In the genomic region with DNA sequence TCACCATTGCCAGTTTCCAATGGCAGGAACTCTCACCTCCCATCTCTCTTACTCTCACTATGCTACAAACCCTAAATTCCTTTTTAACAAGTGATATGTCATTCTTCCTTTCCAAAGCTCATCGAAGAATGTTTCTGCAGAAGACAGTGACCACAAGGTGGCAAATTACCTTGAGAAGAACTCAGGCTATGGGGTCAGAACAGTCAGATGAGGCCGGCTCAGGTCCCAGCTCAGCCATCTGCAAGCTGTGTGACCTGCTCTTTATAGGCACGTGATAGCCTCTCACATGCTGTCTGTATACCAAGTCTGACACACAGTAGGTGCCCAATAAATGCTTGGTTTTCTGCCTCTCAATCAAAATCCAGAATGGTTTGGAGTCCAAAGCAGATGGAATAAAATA, we compare ENCODE assay signal across 12 cellular contexts.
A peak's percentile ranks its signal among the peaks of the same experiment; 100 is the strongest.
DNase-seq lines count a peak whose midpoint lies in the region; ATAC-seq and TF ChIP-seq lines count a peak whose summit lies in the region.
"Had no signal": no experiment of that assay in that cellular context is flagged by ENCODE, and none has a peak within 500 bp of the region (broad histone marks: within the 10 kb centered on the region; RNA-seq: fewer than 3 reads in every experiment).

No MANE protein-coding gene starts in this region.

- peaks cover 46% of the 10 kb centered on the region for H3K4me1 Mint-ChIP-seq in activated naive CD4-positive, alpha-beta T cell treated with anti-CD3 and anti-CD28 coated beads, Interleukin-2, amount 50 U/mL, for 24 hours
- H3K4me1 Mint-ChIP-seq in activated naive CD4-positive, alpha-beta T cell treated with anti-CD3 and anti-CD28 coated beads for 36 hours (ENCODE audit: low read depth), result peaks cover 39% of the 10 kb centered on the region
- H3K4me1 Mint-ChIP-seq in stimulated activated naive B cell treated with anti-CD40 and anti-IgM and Interleukin-4, amounts not matched to agents 10 μg/mL and 1 μg/mL and 100 μg/mL, for 72 hours, result peaks cover 42 to 69% of the 10 kb centered on the region in 2 donors

- BruUV-seq in HCT116 (replicated peaks; lab: Mats Ljungman, UMichigan), result no TSS peak

- CTCF ChIA-PET in activated naive CD4-positive, alpha-beta T cell treated with anti-CD3 and anti-CD28 coated beads for 36 hours (lab: Charles Lee), result interaction anchor here (0.6 to 1.0 kb wide), 3 partner anchors 12 to 50 kb away, joined by 3 to 5 read pairs (median 3); no protein-coding TSS in a partner anchor
- CTCF ChIA-PET in HCT116 (lab: Charles Lee), result interaction anchor here (0.9 to 1.3 kb wide), 2 partner anchors 295 to 435 kb away, joined by 3 read pairs; no protein-coding TSS in a partner anchor

- H3K27ac ChIP-seq in HCT116 (ENCODE audit: low read depth, low read length) (no peak overlapping the region), VCaP (no peak overlapping the region)

- no peak overlapping the region for H3K4me2 ChIP-seq in HCT116 (ENCODE audit: low read length)

- no peaks in the 10 kb centered on the region for H3K27me3 Mint-ChIP-seq in activated naive CD4-positive, alpha-beta T cell treated with anti-CD3 and anti-CD28 coated beads, Interleukin-2, amount 50 U/mL, for 24 hours
- no peaks in the 10 kb centered on the region for H3K27me3 Mint-ChIP-seq in activated naive CD4-positive, alpha-beta T cell treated with anti-CD3 and anti-CD28 coated beads for 36 hours (ENCODE audit: low read depth)
- H3K27me3 Mint-ChIP-seq in stimulated activated naive B cell treated with anti-CD40 and anti-IgM and Interleukin-4, amounts not matched to agents 10 μg/mL and 1 μg/mL and 100 μg/mL, for 72 hours, result no peaks in the 10 kb centered on the region

- H3K4me1 ChIP-seq in HCT116 (ENCODE audit: control insufficient read depth in 1 of 2, insufficient read depth in 2 of 2, low read length in 2 of 2), result no peaks in the 10 kb centered on the region

- no peaks in the 10 kb centered on the region for H3K9me3 ChIP-seq in HCT116 (ENCODE audit: control insufficient read depth in 1 of 2, insufficient read depth in 1 of 2, low read depth in 1 of 2, low read length in 2 of 2)

- ATAC-seq in HCT116 (peak; percentile 42; the same call in 1 of the 2 replicates), HG03460 (IDR thresholded peaks at IDR 0.05; ENCODE audit: unreplicated experiment) (no peak)
- ATAC-seq in stimulated activated naive B cell treated with anti-CD40 and anti-IgM and Interleukin-4, amounts not matched to agents 10 μg/mL and 1 μg/mL and 100 μg/mL, for 72 hours (replicated peaks), result peak; percentile 30
- ATAC-seq: K562 had no signal

- no peak overlapping the region for H3K4me3 Mint-ChIP-seq in activated naive CD4-positive, alpha-beta T cell treated with anti-CD3 and anti-CD28 coated beads, Interleukin-2, amount 50 U/mL, for 24 hours
- no peak overlapping the region for H3K4me3 Mint-ChIP-seq in activated naive CD4-positive, alpha-beta T cell treated with anti-CD3 and anti-CD28 coated beads for 36 hours
- no peak overlapping the region for H3K4me3 Mint-ChIP-seq in stimulated activated naive B cell treated with anti-CD40 and anti-IgM and Interleukin-4, amounts not matched to agents 10 μg/mL and 1 μg/mL and 100 μg/mL, for 72 hours

- H3K9me3 Mint-ChIP-seq in activated naive CD4-positive, alpha-beta T cell treated with anti-CD3 and anti-CD28 coated beads, Interleukin-2, amount 50 U/mL, for 24 hours, result no peaks in the 10 kb centered on the region
- H3K9me3 Mint-ChIP-seq in activated naive CD4-positive, alpha-beta T cell treated with anti-CD3 and anti-CD28 coated beads for 36 hours, result no peaks in the 10 kb centered on the region
- H3K9me3 Mint-ChIP-seq in stimulated activated naive B cell treated with anti-CD40 and anti-IgM and Interleukin-4, amounts not matched to agents 10 μg/mL and 1 μg/mL and 100 μg/mL, for 72 hours, result no peaks in the 10 kb centered on the region

- no peak overlapping the region for H3K4me3 ChIP-seq in HCT116 (replicated peaks in 1 of 2; ENCODE audit: low read depth in 1 of 2, low read length in 2 of 2)
- H3K4me3 ChIP-seq: K562, skin epidermis had no signal

- H3K27ac Mint-ChIP-seq in activated naive CD4-positive, alpha-beta T cell treated with anti-CD3 and anti-CD28 coated beads, Interleukin-2, amount 50 U/mL, for 24 hours, result peak overlapping the region; percentile 19
- no peak overlapping the region for H3K27ac Mint-ChIP-seq in activated naive CD4-positive, alpha-beta T cell treated with anti-CD3 and anti-CD28 coated beads for 36 hours
- H3K27ac Mint-ChIP-seq in stimulated activated naive B cell treated with anti-CD40 and anti-IgM and Interleukin-4, amounts not matched to agents 10 μg/mL and 1 μg/mL and 100 μg/mL, for 72 hours, result peak overlapping the region; percentile 76

- TF ChIP-seq CTCF in HCT116 (IDR thresholded peaks at IDR 0.05 in 2 of 3, conservative IDR thresholded peaks at IDR 0.05 in 1 of 3; ENCODE audit: borderline replicate concordance in 1 of 3, insufficient read depth in 1 of 3, low read depth in 2 of 3, low read length in 2 of 3), result peak in 2 of 3 experiments; percentile 13 to 30; a peak in 1 of 6 replicates
- peak; percentile 34; the same call in 1 of the 2 replicates for TF ChIP-seq CTCF in VCaP (conservative IDR thresholded peaks at IDR 0.05)

- no peak overlapping the region for H2AFZ ChIP-seq in HCT116 (ENCODE audit: low read depth, low read length, poor library complexity, severe bottlenecking)

- H3K9me2 ChIP-seq in HCT116 (ENCODE audit: insufficient read depth), result no peaks in the 10 kb centered on the region

- no peak for DNase-seq in activated naive CD4-positive, alpha-beta T cell treated with anti-CD3 and anti-CD28 coated beads for 36 hours
- DNase-seq in HCT116 (ENCODE audit: low read depth, low spot score) (no peak), inferior parietal cortex (ENCODE audit: extremely low spot score) (no peak), H4 (ENCODE audit: low spot score) (no peak)
- no peak for DNase-seq in stimulated activated naive B cell treated with anti-CD40 and anti-IgM and Interleukin-4, amounts not matched to agents 10 μg/mL and 1 μg/mL and 100 μg/mL, for 72 hours
- DNase-seq: activated T-cell treated with anti-CD3 and anti-CD28 coated beads for 4 hours, cerebellar nuclear complex had no signal

- H3K36me3 ChIP-seq in HCT116 (ENCODE audit: control insufficient read depth in 1 of 2, insufficient read depth in 2 of 2, low read length in 2 of 2), result no peaks in the 10 kb centered on the region

- no peak for TF ChIP-seq POLR2A in HCT116 (IDR thresholded peaks at IDR 0.05; ENCODE audit: borderline replicate concordance, extremely low read depth, insufficient read depth, insufficient read length)

- POLR2A ChIA-PET in HCT116 (lab: Charles Lee), result no interaction called here

- H3K79me2 ChIP-seq in HCT116 (ENCODE audit: insufficient read depth, low read length), result no peaks in the 10 kb centered on the region

- 0 out of 2 replicates have a peak, but pooled peaks have one; percentile 24 for TF ChIP-seq RAD21 in HCT116 (IDR thresholded peaks at IDR 0.05; ENCODE audit: low read depth)

- intact Hi-C loops in activated naive CD4-positive, alpha-beta T cell treated with anti-CD3 and anti-CD28 coated beads for 36 hours (cut with micrococcal nuclease), result no loop called here
- intact Hi-C loops in HCT116 (cut with micrococcal nuclease), result loop anchor here (10.0 kb wide), 1 partner anchor 428 kb away; no protein-coding TSS in a partner anchor

- peaks cover 10% of the 10 kb centered on the region for H3K36me3 Mint-ChIP-seq in activated naive CD4-positive, alpha-beta T cell treated with anti-CD3 and anti-CD28 coated beads, Interleukin-2, amount 50 U/mL, for 24 hours
- H3K36me3 Mint-ChIP-seq in activated naive CD4-positive, alpha-beta T cell treated with anti-CD3 and anti-CD28 coated beads for 36 hours (ENCODE audit: low read depth), result peaks cover 7% of the 10 kb centered on the region
- peaks cover 33 to 52% of the 10 kb centered on the region in 2 donors for H3K36me3 Mint-ChIP-seq in stimulated activated naive B cell treated with anti-CD40 and anti-IgM and Interleukin-4, amounts not matched to agents 10 μg/mL and 1 μg/mL and 100 μg/mL, for 72 hours

- H3K27me3 ChIP-seq in HCT116 (ENCODE audit: insufficient read depth, low read length), result no peaks in the 10 kb centered on the region

- H4K20me1 ChIP-seq in HCT116 (ENCODE audit: insufficient read depth), result no peaks in the 10 kb centered on the region

- H3K9ac ChIP-seq in HCT116 (ENCODE audit: low read length), result no peak overlapping the region

- RAD21 ChIA-PET in HCT116 (lab: Charles Lee; ENCODE audit: low non-redundant PET in 1 of 2, low total read pairs in 2 of 2, uncharacterized antibody in 2 of 2, unreplicated experiment in 2 of 2), result no interaction called here

TF ChIP-seq in HCT116, 20 proteins besides CTCF, POLR2A, EP300 and RAD21:
- TF ChIP-seq FOSL1 (IDR thresholded peaks at IDR 0.05; ENCODE audit: low read depth) (no peak), EZH2phosphoT487 (IDR thresholded peaks at IDR 0.05; ENCODE audit: borderline replicate concordance) (no peak)
